ENCODE assay signal across 19 cellular contexts in the genomic region with DNA sequence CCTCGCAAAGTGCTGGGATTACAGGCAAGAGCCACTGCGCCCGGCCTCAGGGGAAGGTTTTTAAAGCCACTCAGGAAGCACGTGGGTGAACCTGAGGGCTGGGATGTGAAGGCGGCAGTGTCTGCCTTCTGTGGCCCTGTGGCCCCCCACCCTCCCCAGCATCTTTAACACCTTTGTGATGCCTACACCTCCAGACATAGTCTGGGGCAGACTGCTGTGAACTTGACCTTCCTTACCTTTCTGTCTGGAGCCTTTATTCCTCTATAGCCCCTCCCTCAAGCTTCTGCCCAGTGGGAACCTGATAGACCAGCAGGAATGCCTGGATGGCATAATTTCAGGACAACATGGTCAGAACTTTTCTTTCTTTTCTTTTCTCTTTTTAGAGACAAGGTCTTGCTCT.
"Had no signal": no experiment of that assay in that cellular context is flagged by ENCODE, and none has a peak within 500 bp of the region (broad histone marks: within the 10 kb centered on the region; RNA-seq: fewer than 3 reads in every experiment).

No MANE protein-coding gene starts in this region.

- H3K27ac Mint-ChIP-seq: dendritic cell treated with granulocyte-macrophage colony-stimulating factor and Interleukin-4, amounts not matched to agents 40 ng/mL and 50 ng/mL, for 4 days; naive thymus-derived CD8-positive, alpha-beta T cell had no signal

- H3K4me3 ChIP-seq: heart left ventricle, lung, right atrium auricular region, sigmoid colon, skin epidermis had no signal

- H3K27ac ChIP-seq: foreskin keratinocyte, heart left ventricle, right atrium auricular region, sigmoid colon had no signal

- H3K4me3 Mint-ChIP-seq: dendritic cell treated with granulocyte-macrophage colony-stimulating factor and Interleukin-4, amounts not matched to agents 40 ng/mL and 50 ng/mL, for 4 days; naive thymus-derived CD8-positive, alpha-beta T cell had no signal

- H3K4me1 Mint-ChIP-seq: naive thymus-derived CD8-positive, alpha-beta T cell had no signal

- FAIRE-seq: colon, endothelial cell of umbilical vein, kidney, urothelium cell line had no signal

- H3K36me3 ChIP-seq: heart left ventricle, right atrium auricular region had no signal

- H3K27me3 ChIP-seq: foreskin keratinocyte, heart left ventricle, right atrium auricular region, sigmoid colon had no signal

- H3K36me3 Mint-ChIP-seq: naive thymus-derived CD8-positive, alpha-beta T cell had no signal

- H3K27me3 Mint-ChIP-seq: dendritic cell treated with granulocyte-macrophage colony-stimulating factor and Interleukin-4, amounts not matched to agents 40 ng/mL and 50 ng/mL, for 4 days had no signal

- H3K4me1 ChIP-seq: foreskin keratinocyte, heart left ventricle, right atrium auricular region, sigmoid colon had no signal

- H3K9me3 ChIP-seq: right atrium auricular region had no signal

- DNase-seq: cerebellar nuclear complex; erythroblast; foreskin keratinocyte; heart left ventricle; hippocampal formation; kidney; left cardiac atrium; left ventricle myocardium superior; naive thymus-derived CD8-positive, alpha-beta T cell; sigmoid colon; stimulated activated naive CD4-positive, alpha-beta T cell; trophoblast cell had no signal

- ATAC-seq: foreskin keratinocyte; heart left ventricle; left cardiac atrium; left ventricle myocardium superior; naive thymus-derived CD8-positive, alpha-beta T cell had no signal
